ENCODE assay signal across 1 cellular context in genomic region chr9:113540466-113540865, GRCh38.
A peak's percentile ranks its signal among the peaks of the same experiment; 100 is the strongest.
TF ChIP-seq lines count a peak whose summit lies in the region.

No MANE protein-coding gene starts in this region.

TF ChIP-seq in K562, 482 proteins besides CTCF, POLR2A, EP300 and RAD21 (continued from another document):
- TF ChIP-seq ZBTB49 (CRISPR knock-in tag; IDR thresholded peaks at IDR 0.05; ENCODE audit: borderline replicate concordance) (no peak), GTF2A2 (tag; IDR thresholded peaks at IDR 0.05) (peak; percentile 29; the same call in 1 of the 2 replicates), PHF8 (IDR thresholded peaks at IDR 0.05; ENCODE audit: borderline replicate concordance, low read length) (no peak), TCF3 (CRISPR knock-in tag; IDR thresholded peaks at IDR 0.05) (no peak), ZNF12 (CRISPR knock-in tag; IDR thresholded peaks at IDR 0.05) (no peak), ZBTB1 (CRISPR knock-in tag; IDR thresholded peaks at IDR 0.05; ENCODE audit: borderline replicate concordance, low read depth) (no peak)
